9 cellular contexts compared by ENCODE assay signal in genomic region chr9:81113408-81114124, GRCh38.
A peak's percentile ranks its signal among the peaks of the same experiment; 100 is the strongest.
DNase-seq lines count a peak whose midpoint lies in the region; ATAC-seq and TF ChIP-seq lines count a peak whose summit lies in the region.
"Had no signal": no experiment of that assay in that cellular context is flagged by ENCODE, and none has a peak within 500 bp of the region (broad histone marks: within the 10 kb centered on the region; RNA-seq: fewer than 3 reads in every experiment).

No MANE protein-coding gene starts in this region.

- peaks cover 51% of the 10 kb centered on the region for H3K4me1 ChIP-seq in Loucy (ENCODE audit: insufficient read depth, low read length, poor library complexity, severe bottlenecking)
- no peaks in the 10 kb centered on the region for H3K4me1 ChIP-seq in OCI-LY3 (ENCODE audit: low read length)
- H3K4me1 ChIP-seq in neutrophil (ENCODE audit: control insufficient read depth in 1 of 2, insufficient read depth in 1 of 2, low read depth in 1 of 2, low read length in 1 of 2) = peaks cover 29 to 33% of the 10 kb centered on the region in 2 experiments

- H3K9me3 ChIP-seq in Loucy (ENCODE audit: insufficient read depth, low read depth, low read length) (no peaks in the 10 kb centered on the region), OCI-LY3 (ENCODE audit: insufficient read depth, low read length) (no peaks in the 10 kb centered on the region), neutrophil (no peaks in the 10 kb centered on the region)

- no peaks in the 10 kb centered on the region for H3K79me2 ChIP-seq in Loucy (ENCODE audit: insufficient read depth, low read length)
- no peaks in the 10 kb centered on the region for H3K79me2 ChIP-seq in OCI-LY3 (ENCODE audit: low read length)

- intact Hi-C loops in head of caudate nucleus (cut with DNase I) (no loop called here), left colon (cut with DNase I, micrococcal nuclease) (no loop called here), posterior cingulate gyrus (cut with DNase I) (no loop called here)

- peak overlapping the region; percentile 65 for H3K4me3 ChIP-seq in Loucy (ENCODE audit: low read length, poor library complexity, severe bottlenecking)
- peak overlapping the region; percentile 21; the same call in 1 of the 2 replicates for H3K4me3 ChIP-seq in OCI-LY3 (ENCODE audit: low read length)
- peak overlapping the region; percentile 7 to 16 for H3K4me3 ChIP-seq in neutrophil (ENCODE audit: low read depth in 1 of 2, low read length in 1 of 2)

- peak overlapping the region; percentile 77 for H3K4me2 ChIP-seq in Loucy (ENCODE audit: low read depth, low read length, poor library complexity, severe bottlenecking)
- peak overlapping the region; percentile 29 for H3K4me2 ChIP-seq in OCI-LY3 (ENCODE audit: low read length)

- H3K9ac ChIP-seq in Loucy (ENCODE audit: low read depth, low read length, poor library complexity, severe bottlenecking) (peak overlapping the region; percentile 58), OCI-LY3 (ENCODE audit: low read length) (no peak overlapping the region)

- H3K36me3 ChIP-seq in Loucy (ENCODE audit: insufficient read depth, low read length) (no peaks in the 10 kb centered on the region), OCI-LY3 (replicated peaks; ENCODE audit: low read depth, low read length) (no peaks in the 10 kb centered on the region), neutrophil (no peaks in the 10 kb centered on the region)

- H3F3A ChIP-seq in Loucy (ENCODE audit: low read depth) = peaks cover 9% of the 10 kb centered on the region

- DNase-seq in head of caudate nucleus (no peak), left colon (no peak), posterior cingulate gyrus (no peak)
- no peak for DNase-seq in activated naive CD4-positive, alpha-beta T cell (lab: John Stamatoyannopoulos, UW)
- DNase-seq: islet precursor cell had no signal

- H4K20me1 ChIP-seq in Loucy (ENCODE audit: insufficient read depth, low read length, poor library complexity, severe bottlenecking) (no peaks in the 10 kb centered on the region), OCI-LY3 (ENCODE audit: insufficient read depth, low read length) (no peaks in the 10 kb centered on the region)

- no peaks in the 10 kb centered on the region for H3K9me2 ChIP-seq in Loucy (replicated peaks; ENCODE audit: low read depth, low read length)

- peak overlapping the region; percentile 39 for H2AFZ ChIP-seq in Loucy (ENCODE audit: low read length)
- H2AFZ ChIP-seq in OCI-LY3 (ENCODE audit: low read depth, low read length) = no peak overlapping the region; the same call in 1 of the 2 replicates

- TF ChIP-seq CTCF in Loucy (conservative IDR thresholded peaks at IDR 0.05; ENCODE audit: low read length) (no peak), OCI-LY3 (IDR thresholded peaks at IDR 0.05; ENCODE audit: low read depth, low read length) (no peak), neutrophil (IDR thresholded peaks at IDR 0.05) (no peak)

- H3K27me3 ChIP-seq in Loucy (ENCODE audit: insufficient read depth, low read length, poor library complexity, severe bottlenecking) (no peaks in the 10 kb centered on the region), OCI-LY3 (ENCODE audit: low read depth, low read length) (no peaks in the 10 kb centered on the region), neutrophil (no peaks in the 10 kb centered on the region)

- H3K27ac ChIP-seq in OCI-LY3 (ENCODE audit: low read length) (no peak overlapping the region), neutrophil (peak overlapping the region; percentile 66)

- ATAC-seq in GM21515 (IDR thresholded peaks at IDR 0.05; ENCODE audit: unreplicated experiment) = peak; percentile 62
- no peak for ATAC-seq in left colon

Comparison
In these comparisons a context has a peak if more than half of its experiments do, and no peak if none do; other contexts are left out.
1. H3K4me3 ChIP-seq: peak in every context shown above with its lines; median percentile 65 in Loucy; 21 in OCI-LY3; 12 in neutrophil.